9 cellular contexts compared by ENCODE assay signal in genomic region chr11:19241260-19242183, GRCh38. TPM values are rescaled to one million over a fixed set of nuclear protein-coding genes. Genes with fewer than 3 reads are reported as not detected.
DNase-seq lines count a peak whose midpoint lies in the region; ATAC-seq and TF ChIP-seq lines count a peak whose summit lies in the region.
"Had no signal": no experiment of that assay in that cellular context is flagged by ENCODE, and none has a peak within 500 bp of the region (broad histone marks: within the 10 kb centered on the region; RNA-seq: fewer than 3 reads in every experiment).

No MANE protein-coding gene starts in this region.

- POLR2A ChIA-PET in A673 (lab: Charles Lee; ENCODE audit: low non-redundant PET), result no interaction called here

- DNase-seq in A673 (ENCODE audit: low spot score) (peak; percentile 63), NCI-H774 (lab: John Stamatoyannopoulos, UW) (peak; percentile 21), astrocyte of the hippocampus (ENCODE audit: low read depth, low spot score) (peak; percentile 42), kidney tubule cell (ENCODE audit: low spot score) (peak; percentile 48), NCI-H1092 treated with DMSO at 0.1 percent for 48 hours (lab: John Stamatoyannopoulos, UW) (no peak)
- peak; percentile 16 for DNase-seq in stimulated activated CD8-positive, alpha-beta memory T cell treated with anti-CD3 and anti-CD28 coated beads, Interleukin-4, amount 100 ng/mL, for 24 hours (ENCODE audit: low read depth)

- H3K9me3 ChIP-seq in A673 (ENCODE audit: low read depth, low read length, poor library complexity, severe bottlenecking), result no peaks in the 10 kb centered on the region

- ATAC-seq in GM18498 (IDR thresholded peaks at IDR 0.05; ENCODE audit: unreplicated experiment) (peak; percentile 33), HG02763 (IDR thresholded peaks at IDR 0.05; ENCODE audit: unreplicated experiment) (peak; percentile 27)

- no peaks in the 10 kb centered on the region for H3K27me3 ChIP-seq in A673 (replicated peaks; ENCODE audit: insufficient read depth, low read depth, low read length, poor library complexity)

- TF ChIP-seq CTCF in A673 (conservative IDR thresholded peaks at IDR 0.05; ENCODE audit: low read depth, low read length), result no peak

- intact Hi-C loops in A673 (cut with micrococcal nuclease; ENCODE audit: unreplicated experiment), result no loop called here

- H3K4me3 ChIP-seq in A673 (ENCODE audit: low read depth, low read length, poor library complexity, severe bottlenecking), result peak overlapping the region; percentile 68

- CTCF ChIA-PET in A673 (lab: Charles Lee), result no interaction called here

- H3K4me1 ChIP-seq in A673 (ENCODE audit: insufficient read depth, low read length, poor library complexity, severe bottlenecking), result peaks cover 11% of the 10 kb centered on the region

- peak overlapping the region; percentile 85 for H3K27ac ChIP-seq in A673 (ENCODE audit: low read depth, low read length, poor library complexity, severe bottlenecking)

- H3K36me3 ChIP-seq in A673 (ENCODE audit: insufficient read depth, low read length, poor library complexity, severe bottlenecking), result peaks cover 28% of the 10 kb centered on the region

- BruUV-seq in A673 (replicated peaks; lab: Mats Ljungman, UMichigan), result no TSS peak

RNA-seq across cellular contexts. Expression of gene E2F8, which starts 0.8 kb away (rescaled TPM):
- 14.6 and 19.5 TPM in 2 replicates for total RNA-seq in A673 (2021)

RNA-seq across cellular contexts. Expression of gene CSRP3, which starts 39.7 kb away (rescaled TPM):
- not detected in 2 replicates for total RNA-seq in A673 (2021)
- total RNA-seq: NCI-H460 had no signal
